15 cellular contexts compared by ENCODE assay signal in genomic region chr18:26134110-26134509, GRCh38. TPM values are rescaled to one million over a fixed set of nuclear protein-coding genes. Genes with fewer than 3 reads are reported as not detected.
DNase-seq lines count a peak whose midpoint lies in the region; ATAC-seq and TF ChIP-seq lines count a peak whose summit lies in the region.
"Had no signal": no experiment of that assay in that cellular context is flagged by ENCODE, and none has a peak within 500 bp of the region (broad histone marks: within the 10 kb centered on the region; RNA-seq: fewer than 3 reads in every experiment).

No MANE protein-coding gene starts in this region.

- H3K36me3 Mint-ChIP-seq in activated T-cell treated with anti-CD3 and anti-CD28 coated beads, Interleukin-2, amount 50 U/mL, for 72 hours (ENCODE audit: insufficient read depth in 2 of 2): no peaks in the 10 kb centered on the region
- H3K36me3 Mint-ChIP-seq in central memory CD8-positive, alpha-beta T cell (ENCODE audit: insufficient read depth): peaks cover 5% of the 10 kb centered on the region
- H3K36me3 Mint-ChIP-seq in stimulated activated memory B cell treated with anti-CD40 and anti-IgM and Interleukin-4, amounts not matched to agents 10 μg/mL and 1 μg/mL and 100 μg/mL, for 72 hours: no peaks in the 10 kb centered on the region

- H3K27ac ChIP-seq in IMR-90 (ENCODE audit: insufficient read depth, low read length) (no peak overlapping the region), tibial nerve (no peak overlapping the region)

- WGBS in IMR-90 (ENCODE audit: extremely low coverage in 2 of 2, insufficient read length in 1 of 2), 2 experiments: no CpG with 5 or more reads among the region's 6 CpGs
- 88 to 89% methylated on average over 6 of the region's 6 CpGs for WGBS in tibial nerve, 2 donors

- H2AK5ac ChIP-seq in IMR-90 (ENCODE audit: low read depth, low read length): no peak overlapping the region

- H3K4ac ChIP-seq in IMR-90 (ENCODE audit: low read depth, low read length): no peak overlapping the region

- in situ Hi-C loops in IMR-90 (cut with MboI; ENCODE audit: low sequenced_read_pairs): no loop called here

- no peaks in the 10 kb centered on the region for H4K20me1 ChIP-seq in IMR-90 (ENCODE audit: insufficient read depth, low read length)

- H2BK5ac ChIP-seq in IMR-90 (ENCODE audit: low read depth, low read length, poor library complexity, severe bottlenecking): no peak overlapping the region

- H4K8ac ChIP-seq in IMR-90 (ENCODE audit: low read depth in 2 of 2, low read length in 2 of 2): no peak overlapping the region

- no peak overlapping the region for H3K14ac ChIP-seq in IMR-90 (replicated peaks; ENCODE audit: low read depth, low read length)

- H3K56ac ChIP-seq in IMR-90 (ENCODE audit: extremely low read depth, insufficient read depth, low read length): no peak overlapping the region

- H3K4me1 ChIP-seq in IMR-90 (ENCODE audit: control insufficient read depth, insufficient read depth, low read length): no peaks in the 10 kb centered on the region
- H3K4me1 ChIP-seq in tibial nerve: no peaks in the 10 kb centered on the region

- TF ChIP-seq CTCF in IMR-90 (conservative IDR thresholded peaks at IDR 0.05; ENCODE audit: low read depth, low read length) (no peak), tibial nerve (IDR thresholded peaks at IDR 0.05) (no peak)

- H2AFZ ChIP-seq in IMR-90 (replicated peaks; ENCODE audit: low read length, poor library complexity): peak overlapping the region; percentile 67

- H3K4me2 ChIP-seq in IMR-90 (ENCODE audit: low read depth, low read length): no peak overlapping the region

- H3K27me3 Mint-ChIP-seq in activated T-cell treated with anti-CD3 and anti-CD28 coated beads, Interleukin-2, amount 50 U/mL, for 72 hours (ENCODE audit: low read depth): no peaks in the 10 kb centered on the region
- H3K27me3 Mint-ChIP-seq in central memory CD8-positive, alpha-beta T cell: no peaks in the 10 kb centered on the region
- H3K27me3 Mint-ChIP-seq in stimulated activated memory B cell treated with anti-CD40 and anti-IgM and Interleukin-4, amounts not matched to agents 10 μg/mL and 1 μg/mL and 100 μg/mL, for 72 hours: no peaks in the 10 kb centered on the region

- H3K9me1 ChIP-seq in IMR-90 (ENCODE audit: insufficient read depth, low read length): no peaks in the 10 kb centered on the region

- no peaks in the 10 kb centered on the region for H3K9me3 Mint-ChIP-seq in activated T-cell treated with anti-CD3 and anti-CD28 coated beads, Interleukin-2, amount 50 U/mL, for 72 hours
- no peaks in the 10 kb centered on the region for H3K9me3 Mint-ChIP-seq in central memory CD8-positive, alpha-beta T cell
- no peaks in the 10 kb centered on the region for H3K9me3 Mint-ChIP-seq in stimulated activated memory B cell treated with anti-CD40 and anti-IgM and Interleukin-4, amounts not matched to agents 10 μg/mL and 1 μg/mL and 100 μg/mL, for 72 hours

- TF ChIP-seq RAD21 in IMR-90 (IDR thresholded peaks at IDR 0.05; ENCODE audit: low read length): no peak

- H3K9me3 ChIP-seq in IMR-90 (ENCODE audit: control insufficient read depth, insufficient read depth, low read length) (no peaks in the 10 kb centered on the region), tibial nerve (no peaks in the 10 kb centered on the region)

- H3K23ac ChIP-seq in IMR-90 (ENCODE audit: low read depth, low read length): no peak overlapping the region

- intact Hi-C loops in IMR-90 (cut with micrococcal nuclease): no loop called here

- H3K4me3 ChIP-seq in IMR-90 (ENCODE audit: insufficient read depth, low read depth, low read length): no peak overlapping the region
- H3K4me3 ChIP-seq in tibial nerve: peak overlapping the region in 1 of 4 donors; percentile 2

- TF ChIP-seq POLR2A in IMR-90 (IDR thresholded peaks at IDR 0.05; ENCODE audit: low read depth, low read length) (no peak), tibial nerve (IDR thresholded peaks at IDR 0.05) (no peak)

- H3K18ac ChIP-seq in IMR-90 (ENCODE audit: low read depth, low read length): no peak overlapping the region

- no peak overlapping the region for H2AK9ac ChIP-seq in IMR-90 (replicated peaks; ENCODE audit: low read depth, low read length, poor library complexity)

- BruUV-seq in IMR-90 (replicated peaks; lab: Mats Ljungman, UMichigan): no TSS peak

- H3K79me1 ChIP-seq in IMR-90 (ENCODE audit: low read depth in 1 of 2, low read length in 2 of 2): no peaks in the 10 kb centered on the region

- DNase-seq in activated T-cell treated with anti-CD3 and anti-CD28 coated beads, Interleukin-2, amount 50 U/mL, for 72 hours: no peak
- DNase-seq in activated T-cell treated with anti-CD3 and anti-CD28 coated beads, Interleukin-2, amount 50 U/mL, for 1 hour: no peak
- no peak for DNase-seq in IMR-90
- no peak for DNase-seq in central memory CD8-positive, alpha-beta T cell (ENCODE audit: low spot score in 2 of 2)
- no peak for DNase-seq in DMS114 treated with DMSO at 0.1 percent for 48 hours (lab: John Stamatoyannopoulos, UW; ENCODE audit: unreplicated experiment)
- DNase-seq in tibial nerve (ENCODE audit: low spot score in 2 of 2): no peak
- DNase-seq: ACHN, NCI-H1417, NCI-H524 treated with DMSO at 0.1 percent for 48 hours had no signal

- peak overlapping the region; percentile 60 to 78 for H3K4me3 Mint-ChIP-seq in activated T-cell treated with anti-CD3 and anti-CD28 coated beads, Interleukin-2, amount 50 U/mL, for 72 hours
- peak overlapping the region; percentile 74 for H3K4me3 Mint-ChIP-seq in central memory CD8-positive, alpha-beta T cell
- H3K4me3 Mint-ChIP-seq in stimulated activated memory B cell treated with anti-CD40 and anti-IgM and Interleukin-4, amounts not matched to agents 10 μg/mL and 1 μg/mL and 100 μg/mL, for 72 hours: peak overlapping the region; percentile 82

- no peak overlapping the region for H2BK120ac ChIP-seq in IMR-90 (ENCODE audit: low read depth, low read length)

- no peak overlapping the region for H2BK20ac ChIP-seq in IMR-90 (ENCODE audit: low read depth, low read length)

- peak overlapping the region; percentile 18 for H3K27ac Mint-ChIP-seq in activated T-cell treated with anti-CD3 and anti-CD28 coated beads, Interleukin-2, amount 50 U/mL, for 72 hours
- peak overlapping the region; percentile 57 for H3K27ac Mint-ChIP-seq in central memory CD8-positive, alpha-beta T cell (ENCODE audit: low read depth)
- H3K27ac Mint-ChIP-seq in stimulated activated memory B cell treated with anti-CD40 and anti-IgM and Interleukin-4, amounts not matched to agents 10 μg/mL and 1 μg/mL and 100 μg/mL, for 72 hours: peak overlapping the region; percentile 87

- H3K27me3 ChIP-seq in IMR-90 (ENCODE audit: control insufficient read depth, insufficient read depth, low read length) (no peaks in the 10 kb centered on the region; the same call in 1 of the 2 replicates), tibial nerve (no peaks in the 10 kb centered on the region)

- dilution Hi-C loops in IMR-90 (cut with HindIII; ENCODE audit: low sequenced_read_pairs, unreplicated experiment): no loop called here

- peak; percentile 35 to 49 for ATAC-seq in activated T-cell treated with anti-CD3 and anti-CD28 coated beads, Interleukin-2, amount 50 U/mL, for 72 hours (replicated peaks in 1 of 2)
- no peak for ATAC-seq in IMR-90 (ENCODE audit: low read depth)
- ATAC-seq in central memory CD8-positive, alpha-beta T cell (replicated peaks; ENCODE audit: extremely low read depth, poor library complexity, severe bottlenecking): peak; percentile 68
- ATAC-seq in stimulated activated memory B cell treated with anti-CD40 and anti-IgM and Interleukin-4, amounts not matched to agents 10 μg/mL and 1 μg/mL and 100 μg/mL, for 72 hours: peak; percentile 45
- no peak for ATAC-seq in GM18873 (IDR thresholded peaks at IDR 0.05; ENCODE audit: low FRiP score, unreplicated experiment)
- ATAC-seq: sciatic nerve had no signal

- H3K36me3 ChIP-seq in IMR-90 (ENCODE audit: control insufficient read depth, insufficient read depth, low read length) (no peaks in the 10 kb centered on the region), tibial nerve (no peaks in the 10 kb centered on the region)

- no peaks in the 10 kb centered on the region for H3K4me1 Mint-ChIP-seq in activated T-cell treated with anti-CD3 and anti-CD28 coated beads, Interleukin-2, amount 50 U/mL, for 72 hours (ENCODE audit: low read depth)
- H3K4me1 Mint-ChIP-seq in central memory CD8-positive, alpha-beta T cell: no peaks in the 10 kb centered on the region
- H3K4me1 Mint-ChIP-seq in stimulated activated memory B cell treated with anti-CD40 and anti-IgM and Interleukin-4, amounts not matched to agents 10 μg/mL and 1 μg/mL and 100 μg/mL, for 72 hours: peaks cover 8% of the 10 kb centered on the region

- H4K5ac ChIP-seq in IMR-90 (ENCODE audit: low read depth, low read length): no peak overlapping the region

- POLR2A ChIA-PET in IMR-90 (lab: Charles Lee; ENCODE audit: unreplicated experiment): no interaction called here

- CTCF ChIA-PET in IMR-90 (lab: Yijun Ruan, JAX): interaction anchor here (1.1 kb wide), 1 partner anchor 16 kb away, joined by 3 read pairs; no protein-coding TSS in a partner anchor

- no peak for TF ChIP-seq EP300 in tibial nerve (IDR thresholded peaks at IDR 0.05)

- H3K9ac ChIP-seq in IMR-90 (ENCODE audit: low read depth, low read length): no peak overlapping the region

- no peak overlapping the region for H4K91ac ChIP-seq in IMR-90 (ENCODE audit: insufficient read depth, low read depth, low read length)

- no peak overlapping the region for H2BK15ac ChIP-seq in IMR-90 (ENCODE audit: low read depth, low read length)

TF ChIP-seq in IMR-90, 13 proteins besides CTCF, POLR2A, EP300 and RAD21 (continues in another document):
- TF ChIP-seq RCOR1 (IDR thresholded peaks at IDR 0.05; ENCODE audit: insufficient replicate concordance, low read length) (no peak), MAFK (IDR thresholded peaks at IDR 0.05; ENCODE audit: low read depth, low read length) (no peak)

RNA-seq across cellular contexts. Expression of gene PSMA8, which starts 0.4 kb away (rescaled TPM):
- 1 to 10 TPM in 1 of 2 donors, under 1 TPM in 1; 0.81 to 1.9 TPM for total RNA-seq in activated T-cell treated with anti-CD3 and anti-CD28 coated beads, Interleukin-2, amount 50 U/mL, for 72 hours
- total RNA-seq in IMR-90 (2012; rRNA removed) (not detected in 2 replicates), tibial nerve (not detected)
- not detected in 2 replicates for polyA plus RNA-seq in IMR-90 (2012; rRNA removed)
- not detected in 2 replicates for polyA plus RNA-seq in IMR-90 (2012; cell fraction: cytosol; rRNA removed)
- polyA plus RNA-seq in IMR-90 (2012; cell fraction: nucleus; rRNA removed; ENCODE audit: low replicate concordance): not detected in 2 replicates
- total RNA-seq: chondrocyte, HT-29, sciatic nerve, urinary bladder had no signal
- polyA plus RNA-seq: urinary bladder had no signal

RNA-seq across cellular contexts. Expression of gene SS18, which starts 43.7 kb away (rescaled TPM):
- total RNA-seq in activated T-cell treated with anti-CD3 and anti-CD28 coated beads, Interleukin-2, amount 50 U/mL, for 72 hours: 10 to 100 TPM; 58.6 to 59.9 TPM
- total RNA-seq in IMR-90 (2012; rRNA removed): 171 and 242 TPM in 2 replicates
- 112 and 116 TPM in 2 replicates for polyA plus RNA-seq in IMR-90 (2012; rRNA removed)
- 33.1 and 53.2 TPM in 2 replicates for polyA plus RNA-seq in IMR-90 (2012; cell fraction: cytosol; rRNA removed)
- 182 and 391 TPM in 2 replicates for polyA plus RNA-seq in IMR-90 (2012; cell fraction: nucleus; rRNA removed; ENCODE audit: low replicate concordance)
- total RNA-seq in tibial nerve: 100 to 1,000 TPM; 104 to 189 (median 125) TPM

Comparison
In these comparisons a context has a peak if more than half of its experiments do, and no peak if none do; other contexts are left out.
1. ATAC-seq: peak in activated T-cell treated with anti-CD3 and anti-CD28 coated beads, Interleukin-2, amount 50 U/mL, for 72 hours (2 of 2), central memory CD8-positive, alpha-beta T cell (single experiment) and stimulated activated memory B cell treated with anti-CD40 and anti-IgM and Interleukin-4, amounts not matched to agents 10 μg/mL and 1 μg/mL and 100 μg/mL, for 72 hours (single experiment); none in IMR-90 (single experiment) and GM18873 (single experiment).
2. H3K27ac Mint-ChIP-seq: peak in every context shown above with its lines; median percentile 87 in stimulated activated memory B cell treated with anti-CD40 and anti-IgM and Interleukin-4, amounts not matched to agents 10 μg/mL and 1 μg/mL and 100 μg/mL, for 72 hours; 57 in central memory CD8-positive, alpha-beta T cell; 18 in activated T-cell treated with anti-CD3 and anti-CD28 coated beads, Interleukin-2, amount 50 U/mL, for 72 hours.
3. Peak in every context shown above with its lines, with median percentiles within 50 percentile points of each other: H3K4me3 Mint-ChIP-seq.